13 cellular contexts compared by ENCODE assay signal in genomic region chr3:125322166-125322565, GRCh38. TPM values are rescaled to one million over a fixed set of nuclear protein-coding genes. Genes with fewer than 3 reads are reported as not detected.
DNase-seq lines count a peak whose midpoint lies in the region; ATAC-seq, FAIRE-seq and TF ChIP-seq lines count a peak whose summit lies in the region.
"Had no signal": no experiment of that assay in that cellular context is flagged by ENCODE, and none has a peak within 500 bp of the region (broad histone marks: within the 10 kb centered on the region; RNA-seq: fewer than 3 reads in every experiment).

No MANE protein-coding gene starts in this region.

- peak in 1 of 4 donors; percentile 63 for TF ChIP-seq EP300 in sigmoid colon (IDR thresholded peaks at IDR 0.05)

- H3K4me1 ChIP-seq in sigmoid colon (peaks cover 0 to 11% (median 7%) of the 10 kb centered on the region in 4 donors), SJCRH30 (no peaks in the 10 kb centered on the region)
- H3K4me1 ChIP-seq: upper lobe of left lung had no signal

- H3K27me3 ChIP-seq in sigmoid colon (no peaks in the 10 kb centered on the region), SJCRH30 (no peaks in the 10 kb centered on the region)
- H3K27me3 ChIP-seq: heart right ventricle, upper lobe of left lung had no signal

- H3K4me3 ChIP-seq in sigmoid colon (no peak overlapping the region), SJCRH30 (no peak overlapping the region)
- H3K4me3 ChIP-seq: A549, heart right ventricle, upper lobe of left lung had no signal

- 84 to 93% methylated on average over 6 of the region's 6 CpGs for WGBS in sigmoid colon, 2 donors

- TF ChIP-seq POLR2A in H54 (IDR thresholded peaks at IDR 0.05; ENCODE audit: low read depth, low read length), result no peak
- TF ChIP-seq POLR2A in sigmoid colon (IDR thresholded peaks at IDR 0.05), result no peak

- FAIRE-seq in H54 (lab: Jason Lieb, UNC), result peak; percentile 71
- FAIRE-seq: A549 had no signal

- DNase-seq in A172 (ENCODE audit: low spot score) (peak; percentile 77), H54 (ENCODE audit: insufficient read length, low spot score) (no peak), NCI-H82 (lab: John Stamatoyannopoulos, UW) (peak; percentile 86), sigmoid colon (no peak), SJCRH30 (no peak)
- no peak for DNase-seq in activated CD4-positive, alpha-beta T cell treated with anti-CD3 and anti-CD28 coated beads, Interleukin-2, amount 50 U/mL, for 1 hour
- no peak for DNase-seq in NK-92 treated with Interleukin-12 subunit alpha and Interleukin-12 subunit beta, amount 100 ng/mL, for 24 hours (lab: John Stamatoyannopoulos, UW)
- DNase-seq: activated naive CD4-positive, alpha-beta T cell treated with anti-CD3 and anti-CD28 coated beads, Interleukin-2, amount 10 ng/mL, durations not matched to agents 7 days and 5 days; heart right ventricle; upper lobe of left lung had no signal

- no peaks in the 10 kb centered on the region for H3K9me3 ChIP-seq in sigmoid colon
- H3K9me3 ChIP-seq in SJCRH30 (replicated peaks), result peaks cover 4% of the 10 kb centered on the region; the same call in 1 of the 2 replicates
- H3K9me3 ChIP-seq: A549, upper lobe of left lung had no signal

- peak; percentile 87 for ATAC-seq in esophagus mucosa
- ATAC-seq: A549, heart right ventricle had no signal

- intact Hi-C loops in sigmoid colon (cut with DNase I), result no loop called here

- no peak for TF ChIP-seq CTCF in sigmoid colon (IDR thresholded peaks at IDR 0.05)

- H3K27ac ChIP-seq in sigmoid colon, result peak overlapping the region in 2 of 4 donors; percentile 10 to 42
- H3K27ac ChIP-seq in SJCRH30, result no peak overlapping the region
- H3K27ac ChIP-seq: A549, heart right ventricle, HL-60, upper lobe of left lung had no signal

- H3K36me3 ChIP-seq in sigmoid colon (peaks cover 0 to 6% (median 0%) of the 10 kb centered on the region in 4 donors), SJCRH30 (peaks cover 45% of the 10 kb centered on the region)

RNA-seq across cellular contexts. Expression of gene ZNF148, which starts 53.0 kb away (rescaled TPM):
- total RNA-seq in A172 (2014; rRNA removed; shearing (Covaris generic)), result 51.9 and 53.5 TPM in 2 replicates
- total RNA-seq in esophagus mucosa (21.2 TPM), sigmoid colon (10 to 100 TPM; 28.2 to 42.5 (median 35.4) TPM)
- 1 to 10 TPM; 4.8 to 7.9 (median 6.0) TPM for polyA plus RNA-seq in sigmoid colon
- 27.0 and 27.8 TPM in 2 replicates for total RNA-seq in SJCRH30 (2014; rRNA removed; shearing (Covaris generic))

Comparison
In these comparisons a context has a peak if more than half of its experiments do, and no peak if none do; other contexts are left out.
1. DNase-seq: peak in A172 (single experiment) and NCI-H82 (single experiment); none in H54 (single experiment), sigmoid colon (single experiment), activated CD4-positive, alpha-beta T cell treated with anti-CD3 and anti-CD28 coated beads, Interleukin-2, amount 50 U/mL, for 1 hour (single experiment), SJCRH30 (0 of 2) and NK-92 treated with Interleukin-12 subunit alpha and Interleukin-12 subunit beta, amount 100 ng/mL, for 24 hours (single experiment).